Comparison of ENCODE assay signal across 7 cellular contexts in genomic region chr19:35743640-35744306, GRCh38. TPM values are rescaled to one million over a fixed set of nuclear protein-coding genes. Genes with fewer than 3 reads are reported as not detected.
A peak's percentile ranks its signal among the peaks of the same experiment; 100 is the strongest.
DNase-seq lines count a peak whose midpoint lies in the region; FAIRE-seq and TF ChIP-seq lines count a peak whose summit lies in the region.
"Had no signal": no experiment of that assay in that cellular context is flagged by ENCODE, and none has a peak within 500 bp of the region (broad histone marks: within the 10 kb centered on the region; RNA-seq: fewer than 3 reads in every experiment).

No MANE protein-coding gene starts in this region.

- H3K9ac ChIP-seq in HUES64 (ENCODE audit: low read depth, low read length) (no peak overlapping the region), adipocyte (ENCODE audit: low read length) (peak overlapping the region; percentile 96)

- H3K4me3 ChIP-seq in HUES64 (ENCODE audit: low read length), result peak overlapping the region; percentile 72; the same call in 1 of the 2 replicates
- peak overlapping the region; percentile 100 for H3K4me3 ChIP-seq in adipocyte (ENCODE audit: low read length)
- H3K4me3 ChIP-seq in osteoblast (ENCODE audit: insufficient read depth, low read length), result no peak overlapping the region
- no peak overlapping the region for H3K4me3 ChIP-seq in testis

- DNase-seq in adipocyte (ENCODE audit: low read depth) (no peak), osteoblast (ENCODE audit: insufficient read length, low spot score, missing footprints) (no peak), H54 (ENCODE audit: insufficient read length, low spot score) (no peak), HCEC 1CT (no peak), testis (no peak)
- DNase-seq: small intestine had no signal

- H3K4me1 ChIP-seq in HUES64 (ENCODE audit: insufficient read depth, low read length) (no peaks in the 10 kb centered on the region; the same call in 1 of the 2 replicates), adipocyte (ENCODE audit: control insufficient read depth, insufficient read depth, low read length) (peaks cover 42% of the 10 kb centered on the region), osteoblast (ENCODE audit: insufficient read depth, low read length) (peaks cover 18% of the 10 kb centered on the region), testis (peaks cover 17% of the 10 kb centered on the region)

- H3K27ac ChIP-seq in HUES64 (ENCODE audit: low read depth, low read length), result no peak overlapping the region
- H3K27ac ChIP-seq in osteoblast (ENCODE audit: low read depth, low read length), result no peak overlapping the region
- H3K27ac ChIP-seq in testis, result no peak overlapping the region

- peaks cover 4% of the 10 kb centered on the region for H4K20me1 ChIP-seq in osteoblast (ENCODE audit: insufficient read depth, low read length)

- FAIRE-seq in H54 (lab: Jason Lieb, UNC), result no peak
- FAIRE-seq: small intestine had no signal

- no peak overlapping the region for H2AFZ ChIP-seq in osteoblast (ENCODE audit: low read length)

- H3K9me3 ChIP-seq in HUES64 (ENCODE audit: insufficient read depth, low read depth, low read length) (no peaks in the 10 kb centered on the region), adipocyte (ENCODE audit: control insufficient read depth, low read length) (no peaks in the 10 kb centered on the region), osteoblast (ENCODE audit: low read depth, low read length) (no peaks in the 10 kb centered on the region), testis (no peaks in the 10 kb centered on the region)

- peaks cover 26% of the 10 kb centered on the region for H3K79me2 ChIP-seq in osteoblast (ENCODE audit: insufficient read depth, low read length)

- WGBS in HUES64, result 93% methylated on average over 16 of the region's 16 CpGs
- 78 to 85% methylated on average over 15 to 16 of the region's 16 CpGs for WGBS in testis, 2 donors

- H3K4me2 ChIP-seq in osteoblast (ENCODE audit: insufficient read depth, low read length), result peak overlapping the region; percentile 97

- H3K36me3 ChIP-seq in HUES64 (ENCODE audit: insufficient read depth, low read length) (peaks cover 13% of the 10 kb centered on the region), adipocyte (ENCODE audit: control insufficient read depth, insufficient read depth, low read length, severe bottlenecking) (peaks cover 6% of the 10 kb centered on the region), osteoblast (ENCODE audit: insufficient read depth, low read length) (peaks cover 17% of the 10 kb centered on the region), testis (ENCODE audit: low read depth, missing control alignments) (no peaks in the 10 kb centered on the region)

- TF ChIP-seq CTCF in osteoblast (IDR thresholded peaks at IDR 0.05; ENCODE audit: extremely low read depth, low read depth, low read length) (no peak), testis (IDR thresholded peaks at IDR 0.05) (no peak)

- intact Hi-C loops in testis (cut with DNase I; ENCODE audit: low total_unique reads), result no loop called here

- TF ChIP-seq POLR2A in H54 (IDR thresholded peaks at IDR 0.05; ENCODE audit: low read depth, low read length) (no peak), testis (IDR thresholded peaks at IDR 0.05) (no peak)

- H3K27me3 ChIP-seq in HUES64 (ENCODE audit: insufficient read depth, low read length) (no peaks in the 10 kb centered on the region), adipocyte (replicated peaks; ENCODE audit: control insufficient read depth, insufficient read depth, low read length) (no peaks in the 10 kb centered on the region), osteoblast (ENCODE audit: insufficient read depth, low read length) (no peaks in the 10 kb centered on the region), testis (no peaks in the 10 kb centered on the region)

RNA-seq across cellular contexts. Expression of gene U2AF1L4, which starts 1.4 kb away (rescaled TPM):
- polyA plus RNA-seq in HUES64 (2013, experiment 1 of 2), result 11.7 TPM
- 11.4 TPM for polyA plus RNA-seq in HUES64 (2013, experiment 2 of 2)
- total RNA-seq in osteoblast, result 5.8 and 8.8 TPM in 2 replicates
- 10 to 100 TPM; 47.2 to 49.6 TPM for total RNA-seq in testis
- polyA plus RNA-seq in testis (ENCODE audit: insufficient read depth, low read depth, low replicate concordance), result 45.3 TPM

RNA-seq across cellular contexts. Expression of gene IGFLR1, which starts 1.5 kb away (rescaled TPM):
- 5.0 TPM for polyA plus RNA-seq in HUES64 (2013, experiment 1 of 2)
- 6.0 TPM for polyA plus RNA-seq in HUES64 (2013, experiment 2 of 2)
- 0.72 and 0.88 TPM in 2 replicates for total RNA-seq in osteoblast
- 10 to 100 TPM; 15.7 to 15.9 TPM for total RNA-seq in testis
- 9.9 TPM for polyA plus RNA-seq in testis (ENCODE audit: insufficient read depth, low read depth, low replicate concordance)

RNA-seq across cellular contexts. Expression of gene PSENEN, which starts 1.7 kb away (rescaled TPM):
- polyA plus RNA-seq in HUES64 (2013, experiment 1 of 2), result 54.2 TPM
- 56.0 TPM for polyA plus RNA-seq in HUES64 (2013, experiment 2 of 2)
- total RNA-seq in osteoblast (8.8 and 11.6 TPM in 2 replicates), testis (100 to 1,000 TPM; 100 to 121 TPM)
- 303 TPM for polyA plus RNA-seq in testis (ENCODE audit: insufficient read depth, low read depth, low replicate concordance)

RNA-seq across cellular contexts. Expression of gene LIN37, which starts 4.6 kb away (rescaled TPM):
- polyA plus RNA-seq in HUES64 (2013, experiment 1 of 2), result 2.3 TPM
- 3.3 TPM for polyA plus RNA-seq in HUES64 (2013, experiment 2 of 2)
- total RNA-seq in osteoblast, result 9.0 and 13.6 TPM in 2 replicates
- 10 to 100 TPM; 30.2 TPM for total RNA-seq in testis
- 24.8 TPM for polyA plus RNA-seq in testis (ENCODE audit: insufficient read depth, low read depth, low replicate concordance)

RNA-seq across cellular contexts. Expression of gene HSPB6, which starts 13.1 kb away (rescaled TPM):
- polyA plus RNA-seq in HUES64 (2013, experiment 1 of 2), result 0.30 TPM
- 0.63 TPM for polyA plus RNA-seq in HUES64 (2013, experiment 2 of 2)
- 9.1 and 14.5 TPM in 2 replicates for total RNA-seq in osteoblast
- 10 to 100 TPM; 50.9 to 57.1 TPM for total RNA-seq in testis
- 146 TPM for polyA plus RNA-seq in testis (ENCODE audit: insufficient read depth, low read depth, low replicate concordance)

Comparison
In these comparisons a context has a peak if more than half of its experiments do, and no peak if none do; other contexts are left out.
1. H3K4me3 ChIP-seq: peak in HUES64 (single experiment) and adipocyte (single experiment); none in osteoblast (single experiment) and testis (0 of 2).